ENCODE assay signal across 20 cellular contexts in genomic region chr2:35741556-35741955, GRCh38.
DNase-seq lines count a peak whose midpoint lies in the region; ATAC-seq lines count a peak whose summit lies in the region.
"Had no signal": no experiment of that assay in that cellular context is flagged by ENCODE, and none has a peak within 500 bp of the region (broad histone marks: within the 10 kb centered on the region; RNA-seq: fewer than 3 reads in every experiment).

No MANE protein-coding gene starts in this region.

- no peak for ATAC-seq in GM19452 (IDR thresholded peaks at IDR 0.05; ENCODE audit: unreplicated experiment)
- ATAC-seq in HG02970 (IDR thresholded peaks at IDR 0.05; ENCODE audit: low FRiP score, unreplicated experiment) = no peak
- ATAC-seq in GM18519 (IDR thresholded peaks at IDR 0.05; ENCODE audit: low FRiP score, unreplicated experiment) = no peak
- ATAC-seq: HCT116, Panc1, Right ventricle myocardium inferior had no signal

- peak; percentile 6 for DNase-seq in A172 (ENCODE audit: low spot score)
- peak; percentile 1 for DNase-seq in HPDE6-E6E7 (ENCODE audit: extremely low spot score)
- DNase-seq in RKO (ENCODE audit: low spot score) = peak; percentile 25
- peak; percentile 1 for DNase-seq in foreskin melanocyte
- no peak for DNase-seq in GDM1 (lab: John Stamatoyannopoulos, UW)
- DNase-seq: GM23248, Karpas-422, MM.1S, NCI-H1105, NCI-H146, NCI-H2029, NCI-H2227 treated with DMSO at 0.1 percent for 48 hours, NCI-H510A treated with DMSO at 0.1 percent for 48 hours, NCI-H748 treated with DMSO at 0.1 percent for 48 hours had no signal
